In genomic region chr12:62436164-62436503, GRCh38 we compare ENCODE assay signal across 11 cellular contexts. TPM values are rescaled to one million over a fixed set of nuclear protein-coding genes. Genes with fewer than 3 reads are reported as not detected.
A peak's percentile ranks its signal among the peaks of the same experiment; 100 is the strongest.
DNase-seq lines count a peak whose midpoint lies in the region; ATAC-seq, FAIRE-seq and TF ChIP-seq lines count a peak whose summit lies in the region.
"Had no signal": no experiment of that assay in that cellular context is flagged by ENCODE, and none has a peak within 500 bp of the region (broad histone marks: within the 10 kb centered on the region; RNA-seq: fewer than 3 reads in every experiment).

No MANE protein-coding gene starts in this region.

- ATAC-seq in activated CD8-positive, alpha-beta T cell treated with anti-CD3 and anti-CD28 coated beads, Interleukin-2, amount 10 ng/mL, durations not matched to agents 7 days and 5 days: no peak
- no peak for ATAC-seq in activated CD8-positive, alpha-beta T cell treated with anti-CD3 and anti-CD28 coated beads for 36 hours
- peak; percentile 9 for ATAC-seq in sciatic nerve

- peaks cover 19% of the 10 kb centered on the region for H3K4me1 Mint-ChIP-seq in activated CD8-positive, alpha-beta T cell treated with anti-CD3 and anti-CD28 coated beads, Interleukin-2, amount 10 ng/mL, durations not matched to agents 7 days and 5 days (ENCODE audit: low read depth)
- peaks cover 6% of the 10 kb centered on the region for H3K4me1 Mint-ChIP-seq in activated CD8-positive, alpha-beta T cell treated with anti-CD3 and anti-CD28 coated beads for 36 hours (ENCODE audit: low read depth)

- H3K79me2 ChIP-seq in endothelial cell of umbilical vein (ENCODE audit: control insufficient read depth, insufficient read depth, low read length): no peaks in the 10 kb centered on the region

- POLR2A ChIA-PET in activated CD8-positive, alpha-beta T cell treated with anti-CD3 and anti-CD28 coated beads, Interleukin-2, amount 10 ng/mL, durations not matched to agents 7 days and 5 days (lab: Charles Lee): interaction anchor here (0.9 to 1.2 kb wide), 2 partner anchors 31 to 167 kb away, joined by 3 read pairs; no protein-coding TSS in a partner anchor
- POLR2A ChIA-PET in activated CD8-positive, alpha-beta T cell treated with anti-CD3 and anti-CD28 coated beads for 36 hours (lab: Charles Lee): interaction anchor here (1.5 kb wide), 1 partner anchor 371 kb away, joined by 4 read pairs; no protein-coding TSS in a partner anchor
- POLR2A ChIA-PET in endothelial cell of umbilical vein (lab: Charles Lee): no interaction called here

- H3K36me3 Mint-ChIP-seq in activated CD8-positive, alpha-beta T cell treated with anti-CD3 and anti-CD28 coated beads, Interleukin-2, amount 10 ng/mL, durations not matched to agents 7 days and 5 days (ENCODE audit: low read depth): no peaks in the 10 kb centered on the region
- H3K36me3 Mint-ChIP-seq in activated CD8-positive, alpha-beta T cell treated with anti-CD3 and anti-CD28 coated beads for 36 hours (ENCODE audit: low read depth): peaks cover 4% of the 10 kb centered on the region

- H3K36me3 ChIP-seq in HUES48 (ENCODE audit: control insufficient read depth, insufficient read depth, low read length): no peaks in the 10 kb centered on the region
- no peaks in the 10 kb centered on the region for H3K36me3 ChIP-seq in endothelial cell of umbilical vein (ENCODE audit: control insufficient read depth in 2 of 2, extremely low read depth in 1 of 2, insufficient read depth in 2 of 2, low read length in 2 of 2)

- no TSS peak for BruUV-seq in endothelial cell of umbilical vein (replicated peaks; lab: Mats Ljungman, UMichigan)

- TF ChIP-seq POLR2A in endothelial cell of umbilical vein (IDR thresholded peaks at IDR 0.05; ENCODE audit: low read depth, low read length): no peak

- H4K20me1 ChIP-seq in endothelial cell of umbilical vein (replicated peaks; ENCODE audit: control insufficient read depth, extremely low read depth, insufficient read depth, low read length): no peaks in the 10 kb centered on the region

- H3K4me3 ChIP-seq in HUES48 (ENCODE audit: low read depth, low read length): peak overlapping the region; percentile 68
- H3K4me3 ChIP-seq in endothelial cell of umbilical vein (replicated peaks in 1 of 3; ENCODE audit: insufficient read depth in 1 of 3, low read depth in 1 of 3, low read length in 3 of 3): no peak overlapping the region

- dilution Hi-C loops in endothelial cell of umbilical vein (cut with MboI; ENCODE audit: extremely low pct_ligation_motif_present, low sequenced_read_pairs): no loop called here

- no peak overlapping the region for H3K9ac ChIP-seq in HUES48 (ENCODE audit: low read depth, low read length)
- H3K9ac ChIP-seq in endothelial cell of umbilical vein (replicated peaks; ENCODE audit: extremely low read depth, insufficient read depth, low read length): no peak overlapping the region

- no peak overlapping the region for H3K27ac Mint-ChIP-seq in activated CD8-positive, alpha-beta T cell treated with anti-CD3 and anti-CD28 coated beads, Interleukin-2, amount 10 ng/mL, durations not matched to agents 7 days and 5 days
- H3K27ac Mint-ChIP-seq in activated CD8-positive, alpha-beta T cell treated with anti-CD3 and anti-CD28 coated beads for 36 hours: no peak overlapping the region
- H3K27ac Mint-ChIP-seq: progenitor cell of endocrine pancreas had no signal

- H3K4me3 Mint-ChIP-seq in activated CD8-positive, alpha-beta T cell treated with anti-CD3 and anti-CD28 coated beads, Interleukin-2, amount 10 ng/mL, durations not matched to agents 7 days and 5 days: peak overlapping the region; percentile 78
- no peak overlapping the region for H3K4me3 Mint-ChIP-seq in activated CD8-positive, alpha-beta T cell treated with anti-CD3 and anti-CD28 coated beads for 36 hours

- intact Hi-C loops in activated CD8-positive, alpha-beta T cell treated with anti-CD3 and anti-CD28 coated beads for 36 hours (cut with micrococcal nuclease): loop anchor here (5.0 kb wide), 1 partner anchor 376 kb away; no protein-coding TSS in a partner anchor
- intact Hi-C loops in endothelial cell of umbilical vein (cut with micrococcal nuclease): loop anchor here (5.0 to 10.0 kb wide), 2 partner anchors 166 to 499 kb away; partner anchors contain the start of gene PPM1H
- intact Hi-C loops in sciatic nerve (cut with DNase I): loop anchor here (10.0 kb wide), 1 partner anchor 369 kb away; no protein-coding TSS in a partner anchor

- H3K27me3 ChIP-seq in HUES48 (ENCODE audit: control insufficient read depth, insufficient read depth, low read length) (peaks cover 60% of the 10 kb centered on the region), endothelial cell of umbilical vein (ENCODE audit: control insufficient read depth in 2 of 2, insufficient read depth in 2 of 2, low read length in 2 of 2) (peaks cover 12 to 24% of the 10 kb centered on the region in 2 experiments)

- TF ChIP-seq CTCF in activated CD8-positive, alpha-beta T cell treated with anti-CD3 and anti-CD28 coated beads for 36 hours (IDR thresholded peaks at IDR 0.05): no peak
- TF ChIP-seq CTCF in endothelial cell of umbilical vein (IDR thresholded peaks at IDR 0.05; ENCODE audit: extremely low read depth in 1 of 2, insufficient read depth in 1 of 2, low read depth in 1 of 2, low read length in 2 of 2): no peak

- no peak overlapping the region for H3K27ac ChIP-seq in HUES48 (ENCODE audit: low read depth, low read length)
- H3K27ac ChIP-seq in endothelial cell of umbilical vein (ENCODE audit: insufficient read depth, low read depth, low read length): no peak overlapping the region

- CTCF ChIA-PET in activated CD8-positive, alpha-beta T cell treated with anti-CD3 and anti-CD28 coated beads, Interleukin-2, amount 10 ng/mL, durations not matched to agents 7 days and 5 days (lab: Charles Lee): interaction anchor here (0.9 to 5.3 kb wide), 18 partner anchors 11 to 633 kb away, joined by 3 to 106 read pairs (median 5); partner anchors contain the start of gene MON2
- CTCF ChIA-PET in activated CD8-positive, alpha-beta T cell treated with anti-CD3 and anti-CD28 coated beads for 36 hours (lab: Charles Lee): interaction anchor here (0.8 to 5.3 kb wide), 9 partner anchors 14 to 360 kb away, joined by 3 to 128 read pairs (median 3); partner anchors contain the start of gene MON2
- CTCF ChIA-PET in endothelial cell of umbilical vein (lab: Charles Lee): interaction anchor here (0.9 to 5.3 kb wide), 20 partner anchors 10 to 633 kb away, joined by 3 to 258 read pairs (median 6); partner anchors contain the start of genes MON2 and USP15

- peaks cover 5% of the 10 kb centered on the region; the same call in 1 of the 2 replicates for H3K4me1 ChIP-seq in HUES48 (ENCODE audit: control insufficient read depth, insufficient read depth, low read length)
- peaks cover 9% of the 10 kb centered on the region for H3K4me1 ChIP-seq in endothelial cell of umbilical vein (ENCODE audit: control insufficient read depth, extremely low read depth, insufficient read depth, low read length)

- H3K4me2 ChIP-seq in endothelial cell of umbilical vein (ENCODE audit: insufficient read depth, low read length): no peak overlapping the region

- H3K27me3 Mint-ChIP-seq in activated CD8-positive, alpha-beta T cell treated with anti-CD3 and anti-CD28 coated beads, Interleukin-2, amount 10 ng/mL, durations not matched to agents 7 days and 5 days (ENCODE audit: low read depth): peaks cover 36% of the 10 kb centered on the region
- H3K27me3 Mint-ChIP-seq in activated CD8-positive, alpha-beta T cell treated with anti-CD3 and anti-CD28 coated beads for 36 hours: peaks cover 18% of the 10 kb centered on the region

- H3K9me1 ChIP-seq in endothelial cell of umbilical vein (replicated peaks; ENCODE audit: control insufficient read depth, extremely low read depth, insufficient read depth, low read length): no peaks in the 10 kb centered on the region

- FAIRE-seq in endothelial cell of umbilical vein (lab: Jason Lieb, UNC): no peak
- FAIRE-seq: kidney, TTC549 had no signal

- peak overlapping the region; percentile 73 for H2AFZ ChIP-seq in endothelial cell of umbilical vein (ENCODE audit: low read depth, low read length)

- no peaks in the 10 kb centered on the region for H3K9me3 Mint-ChIP-seq in activated CD8-positive, alpha-beta T cell treated with anti-CD3 and anti-CD28 coated beads, Interleukin-2, amount 10 ng/mL, durations not matched to agents 7 days and 5 days (ENCODE audit: insufficient read depth)
- peaks cover 5% of the 10 kb centered on the region for H3K9me3 Mint-ChIP-seq in activated CD8-positive, alpha-beta T cell treated with anti-CD3 and anti-CD28 coated beads for 36 hours

- H3K9me3 ChIP-seq in HUES48 (ENCODE audit: control insufficient read depth, insufficient read depth, low read length): no peaks in the 10 kb centered on the region
- H3K9me3 ChIP-seq in endothelial cell of umbilical vein (replicated peaks; ENCODE audit: control insufficient read depth, insufficient read depth, low read length): no peaks in the 10 kb centered on the region

- no peak for DNase-seq in activated CD8-positive, alpha-beta T cell treated with anti-CD3 and anti-CD28 coated beads, Interleukin-2, amount 10 ng/mL, durations not matched to agents 7 days and 5 days
- DNase-seq in activated CD8-positive, alpha-beta T cell treated with anti-CD3 and anti-CD28 coated beads for 36 hours: no peak
- DNase-seq in endothelial cell of umbilical vein (ENCODE audit: low read depth, low spot score) (no peak), sciatic nerve (ENCODE audit: low spot score) (no peak), dedifferentiated amniotic fluid mesenchymal stem cell (ENCODE audit: extremely low spot score) (no peak), SK-N-DZ (ENCODE audit: low spot score) (no peak), amniotic stem cell (lab: John Stamatoyannopoulos, UW) (no peak)

TF ChIP-seq in endothelial cell of umbilical vein, 7 proteins besides CTCF, POLR2A, EP300 and RAD21:
- no peak for TF ChIP-seq FOS (IDR thresholded peaks at IDR 0.05; ENCODE audit: borderline replicate concordance, insufficient read depth, low read length)

RNA-seq across cellular contexts. Expression of gene MON2, which starts 30.5 kb away (rescaled TPM):
- 10 to 100 TPM; 40.0 to 46.6 TPM for total RNA-seq in activated CD8-positive, alpha-beta T cell treated with anti-CD3 and anti-CD28 coated beads, Interleukin-2, amount 10 ng/mL, durations not matched to agents 7 days and 5 days
- 10 to 100 TPM; 25.5 to 29.0 TPM for total RNA-seq in activated CD8-positive, alpha-beta T cell treated with anti-CD3 and anti-CD28 coated beads for 36 hours
- total RNA-seq in endothelial cell of umbilical vein (41.8 and 43.0 TPM in 2 replicates), sciatic nerve (101 TPM)
- polyA plus RNA-seq in endothelial cell of umbilical vein: 3.8 and 8.9 TPM in 2 replicates
- polyA plus RNA-seq in endothelial cell of umbilical vein (2011; cell fraction: cytosol; rRNA removed): 6.4 and 6.5 TPM in 2 replicates
- 58.6 and 61.7 TPM in 2 replicates for polyA plus RNA-seq in endothelial cell of umbilical vein (2011; cell fraction: nucleus; rRNA removed)
- polyA plus RNA-seq in endothelial cell of umbilical vein (2012): 21.2 and 23.9 TPM in 2 replicates
- polyA minus RNA-seq in endothelial cell of umbilical vein: 33.2 and 34.6 TPM in 2 replicates
- polyA minus RNA-seq in endothelial cell of umbilical vein (2011; cell fraction: cytosol; rRNA and poly(A)+ RNA removed): 10.2 TPM
- 105 and 167 TPM in 2 replicates for polyA minus RNA-seq in endothelial cell of umbilical vein (2011; cell fraction: nucleus; rRNA and poly(A)+ RNA removed)
- polyA plus RNA-seq in SK-N-DZ (2014; cell fraction: cytosol; rRNA removed): 5.8 and 8.9 TPM in 2 replicates
- 36.7 and 40.4 TPM in 2 replicates for polyA plus RNA-seq in SK-N-DZ (2014; cell fraction: nucleus; rRNA removed)
